Comparison of ENCODE assay signal across 8 cellular contexts in genomic region chr2:189657867-189658266, GRCh38. TPM values are rescaled to one million over a fixed set of nuclear protein-coding genes. Genes with fewer than 3 reads are reported as not detected.
A peak's percentile ranks its signal among the peaks of the same experiment; 100 is the strongest.
DNase-seq lines count a peak whose midpoint lies in the region; ATAC-seq and TF ChIP-seq lines count a peak whose summit lies in the region.

No MANE protein-coding gene starts in this region.

- H3K79me2 ChIP-seq in mammary epithelial cell (ENCODE audit: insufficient read depth, low read length) = peaks cover 16% of the 10 kb centered on the region

- no peak for TF ChIP-seq POLR2A in lower leg skin (IDR thresholded peaks at IDR 0.05)

- DNase-seq in activated CD4-positive, alpha-beta T cell treated with anti-CD3 and anti-CD28 coated beads for 48 hours = peak; percentile 57
- DNase-seq in immature natural killer cell (peak; percentile 39 to 61 (median 41)), lower leg skin (ENCODE audit: low spot score in 2 of 2) (no peak), mammary epithelial cell (no peak), RKO (ENCODE audit: low spot score) (no peak), H4 (ENCODE audit: low spot score) (no peak)

- peaks cover 0 to 2% (median 0%) of the 10 kb centered on the region in 3 donors for H3K27me3 Mint-ChIP-seq in immature natural killer cell (ENCODE audit: low read depth in 3 of 3)

- no peaks in the 10 kb centered on the region for H4K20me1 ChIP-seq in mammary epithelial cell (ENCODE audit: insufficient read depth, low read length)

- in situ Hi-C loops in mammary epithelial cell (cut with MboI; ENCODE audit: low sequenced_read_pairs in 2 of 2) = loop anchor here in 1 of 2 donors (25.0 kb wide), 1 partner anchor 404 kb away; the partner anchor contains the start of gene MSTN

- H3K9ac ChIP-seq in mammary epithelial cell (ENCODE audit: insufficient read depth, low read length) = no peak overlapping the region

- TF ChIP-seq CTCF in lower leg skin (IDR thresholded peaks at IDR 0.05) = no peak
- TF ChIP-seq CTCF in mammary epithelial cell (conservative IDR thresholded peaks at IDR 0.05 in 1 of 2, IDR thresholded peaks at IDR 0.05 in 1 of 2; ENCODE audit: extremely low read depth in 1 of 2, insufficient read depth in 1 of 2, low read depth in 1 of 2, low read length in 2 of 2) = no peak

- H3K4me1 Mint-ChIP-seq in immature natural killer cell = peaks cover 29 to 30% of the 10 kb centered on the region in 2 donors

- H3K4me3 ChIP-seq in lower leg skin (ENCODE audit: low read depth, poor library complexity, severe bottlenecking) (no peak overlapping the region), mammary epithelial cell (replicated peaks in 1 of 3; ENCODE audit: insufficient read depth in 1 of 3, low read depth in 2 of 3, low read length in 3 of 3) (no peak overlapping the region)

- H3K27ac ChIP-seq in mammary epithelial cell (ENCODE audit: insufficient read depth, low read depth, low read length) = no peak overlapping the region

- BruUV-seq in mammary epithelial cell (replicated peaks; lab: Mats Ljungman, UMichigan) = no TSS peak

- intact Hi-C loops in lower leg skin (cut with DNase I; ENCODE audit: low total_unique reads) (loop anchor here (2.0 kb wide), 1 partner anchor 39 kb away; no protein-coding TSS in a partner anchor), mammary epithelial cell (cut with micrococcal nuclease) (no loop called here)

- CTCF ChIA-PET in mammary epithelial cell (lab: Charles Lee; ENCODE audit: low non-redundant PET) = no interaction called here

- dilution Hi-C loops in mammary epithelial cell (cut with HindIII; ENCODE audit: low sequenced_read_pairs) = no loop called here

- H3K4me3 Mint-ChIP-seq in immature natural killer cell = peak overlapping the region; percentile 57 to 86 (median 67)

- no peaks in the 10 kb centered on the region for H3K9me3 ChIP-seq in mammary epithelial cell (replicated peaks; ENCODE audit: insufficient read depth, low read length)

- no peaks in the 10 kb centered on the region for H3K36me3 ChIP-seq in mammary epithelial cell (ENCODE audit: insufficient read depth, low read length)

- WGBS in lower leg skin, 2 donors = 71 to 74% methylated on average over 5 of the region's 5 CpGs
- 88% methylated on average over 5 of the region's 5 CpGs for WGBS in mammary epithelial cell (ENCODE audit: low coverage, missing lambda C conversion rate)

- H3K4me1 ChIP-seq in mammary epithelial cell (ENCODE audit: insufficient read depth, low read length) = peaks cover 5% of the 10 kb centered on the region

- no peak overlapping the region for H2AFZ ChIP-seq in mammary epithelial cell (ENCODE audit: low read depth, low read length)

- H3K4me2 ChIP-seq in mammary epithelial cell (ENCODE audit: insufficient read depth, low read depth, low read length) = no peak overlapping the region

- ATAC-seq in GM19351 (IDR thresholded peaks at IDR 0.05; ENCODE audit: unreplicated experiment) (peak; percentile 42), HG03108 (IDR thresholded peaks at IDR 0.05; ENCODE audit: unreplicated experiment) (peak; percentile 36)

- H3K27ac Mint-ChIP-seq in immature natural killer cell = peak overlapping the region; percentile 71 to 94 (median 92)

- peaks cover 2% of the 10 kb centered on the region for H3K27me3 ChIP-seq in mammary epithelial cell (ENCODE audit: insufficient read depth, low read length)

- no peaks in the 10 kb centered on the region for H3K36me3 Mint-ChIP-seq in immature natural killer cell

- no peaks in the 10 kb centered on the region for H3K9me3 Mint-ChIP-seq in immature natural killer cell

RNA-seq across cellular contexts. Expression of gene ASNSD1, which starts 3.4 kb away (rescaled TPM):
- polyA plus RNA-seq in immature natural killer cell = 10 to 100 TPM; 32.1 to 46.1 (median 33.2) TPM
- 10 to 100 TPM; 28.9 to 32.8 (median 30.6) TPM for total RNA-seq in lower leg skin
- 10 to 100 TPM; 24.2 to 43.3 TPM for total RNA-seq in mammary epithelial cell
- polyA plus RNA-seq in mammary epithelial cell = 19.1 TPM
- 26.2 TPM for polyA minus RNA-seq in mammary epithelial cell
- total RNA-seq in H4 (2014; rRNA removed; shearing (Covaris generic)) = 62.1 and 69.1 TPM in 2 replicates

RNA-seq across cellular contexts. Expression of gene ANKAR, which starts 16.6 kb away (rescaled TPM):
- polyA plus RNA-seq in immature natural killer cell = 1 to 10 TPM; 5.7 to 9.2 (median 8.9) TPM
- total RNA-seq in lower leg skin = 1 to 10 TPM in 3 of 4 donors, under 1 TPM in 1; 0.42 to 5.4 (median 3.4) TPM
- total RNA-seq in mammary epithelial cell = 1 to 10 TPM; 2.5 to 6.7 TPM
- polyA plus RNA-seq in mammary epithelial cell = 0.42 TPM
- not detected for polyA minus RNA-seq in mammary epithelial cell
- total RNA-seq in H4 (2014; rRNA removed; shearing (Covaris generic)) = 0.14 and 1.0 TPM in 2 replicates

Comparison
In these comparisons a context has a peak if more than half of its experiments do, and no peak if none do; other contexts are left out.
1. DNase-seq: peak in activated CD4-positive, alpha-beta T cell treated with anti-CD3 and anti-CD28 coated beads for 48 hours (single experiment) and immature natural killer cell (3 of 3); none in lower leg skin (0 of 2), mammary epithelial cell (single experiment), RKO (single experiment) and H4 (single experiment).